ENCODE assay signal across 1 cellular context in genomic region chr19:13244920-13245319, GRCh38.
TF ChIP-seq lines count a peak whose summit lies in the region.

No MANE protein-coding gene starts in this region.

TF ChIP-seq in K562, 482 proteins besides CTCF, POLR2A, EP300 and RAD21 (continued from another document):
- TF ChIP-seq, protein P1, sequence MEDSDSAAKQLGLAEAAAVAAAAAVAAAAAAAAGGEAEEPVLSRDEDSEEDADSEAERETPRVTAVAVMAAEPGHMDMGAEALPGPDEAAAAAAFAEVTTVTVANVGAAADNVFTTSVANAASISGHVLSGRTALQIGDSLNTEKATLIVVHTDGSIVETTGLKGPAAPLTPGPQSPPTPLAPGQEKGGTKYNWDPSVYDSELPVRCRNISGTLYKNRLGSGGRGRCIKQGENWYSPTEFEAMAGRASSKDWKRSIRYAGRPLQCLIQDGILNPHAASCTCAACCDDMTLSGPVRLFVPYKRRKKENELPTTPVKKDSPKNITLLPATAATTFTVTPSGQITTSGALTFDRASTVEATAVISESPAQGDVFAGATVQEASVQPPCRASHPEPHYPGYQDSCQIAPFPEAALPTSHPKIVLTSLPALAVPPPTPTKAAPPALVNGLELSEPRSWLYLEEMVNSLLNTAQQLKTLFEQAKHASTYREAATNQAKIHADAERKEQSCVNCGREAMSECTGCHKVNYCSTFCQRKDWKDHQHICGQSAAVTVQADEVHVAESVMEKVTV (CRISPR knock-in tag; IDR thresholded peaks at IDR 0.05) = no peak
- TF ChIP-seq UBTF (IDR thresholded peaks at IDR 0.05; ENCODE audit: borderline replicate concordance in 1 of 2, low read depth in 2 of 2, low read length in 2 of 2) (no peak), ZNF3 (CRISPR knock-in tag; IDR thresholded peaks at IDR 0.05) (no peak), BHLHE40 (IDR thresholded peaks at IDR 0.05; ENCODE audit: low read length) (no peak), ELF2 (CRISPR knock-in tag; IDR thresholded peaks at IDR 0.05) (no peak), NEUROD1 (IDR thresholded peaks at IDR 0.05; ENCODE audit: borderline replicate concordance, low read depth, low read length, partially characterized antibody) (no peak), RB1 (IDR thresholded peaks at IDR 0.05; ENCODE audit: low read depth) (no peak), SREBF2 (CRISPR knock-in tag; IDR thresholded peaks at IDR 0.05) (no peak), XRCC4 (IDR thresholded peaks at IDR 0.05; ENCODE audit: extremely low read depth, insufficient read depth, insufficient read length) (no peak), ELF4 (CRISPR knock-in tag; IDR thresholded peaks at IDR 0.05) (no peak), HNRNPK (IDR thresholded peaks at IDR 0.05; ENCODE audit: low read depth, low read length, poor library complexity, severe bottlenecking) (no peak), EGR1 (conservative IDR thresholded peaks at IDR 0.05) (no peak), HMGXB4 (CRISPR knock-in tag; IDR thresholded peaks at IDR 0.05) (no peak), RBM15 (IDR thresholded peaks at IDR 0.05; ENCODE audit: insufficient read depth, low read length) (no peak), E2F1 (CRISPR knock-in tag; IDR thresholded peaks at IDR 0.05) (no peak)
